In the genomic region with DNA sequence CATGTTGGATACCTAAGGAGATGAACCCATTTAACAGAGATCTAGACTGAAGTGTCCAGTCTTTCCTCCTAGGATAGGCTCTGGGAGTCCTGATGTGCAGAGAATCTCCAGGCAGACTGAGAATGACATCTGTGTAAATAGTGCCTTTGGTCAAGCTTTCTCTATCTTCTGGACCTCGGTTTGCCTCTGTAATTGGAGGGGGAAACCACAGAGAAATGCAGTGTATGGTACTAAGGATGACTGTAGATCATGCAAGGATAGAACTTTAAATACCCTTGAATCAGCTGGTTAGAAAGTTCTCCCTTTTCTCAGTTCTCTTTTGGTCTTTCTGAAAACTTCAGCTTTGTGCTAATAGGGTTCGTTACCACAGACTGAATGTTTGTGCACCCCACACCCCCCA, we compare ENCODE assay signal across 31 cellular contexts.
"Had no signal": no experiment of that assay in that cellular context is flagged by ENCODE, and none has a peak within 500 bp of the region (broad histone marks: within the 10 kb centered on the region; RNA-seq: fewer than 3 reads in every experiment).

No MANE protein-coding gene starts in this region.

- H3K4me2 ChIP-seq: PC-9 had no signal

- H3K4me1 ChIP-seq: SJCRH30 had no signal

- H3K27ac ChIP-seq: PC-9, RWPE1, SJCRH30 had no signal

- ATAC-seq: K562, Panc1, Right ventricle myocardium inferior, SK-N-SH treated with all-trans-retinoic acid at 6 μM for 48 hours, T-cell had no signal

- H3K4me3 ChIP-seq: K562, PC-9, SJCRH30 had no signal

- H3K9me3 ChIP-seq: SJCRH30 had no signal

- H3K27me3 ChIP-seq: SJCRH30 had no signal

- DNase-seq: Karpas-422, KG1, MM.1S, MV-4-11, NCI-H1092, NCI-H1105, NCI-H1417 treated with DMSO at 0.1 percent for 48 hours, NCI-H1436 treated with DMSO at 0.1 percent for 48 hours, NCI-H1694 treated with DMSO at 0.1 percent for 48 hours, NCI-H187 treated with DMSO at 0.1 percent for 48 hours, NCI-H2029, NCI-H2081, NCI-H2171 treated with DMSO at 0.1 percent for 48 hours, NCI-H2227 treated with DMSO at 0.1 percent for 48 hours, NCI-H446 treated with DMSO at 0.1 percent for 48 hours, NCI-H510A, NCI-H524, NCI-H526, NCI-H69, NCI-H748 treated with DMSO at 0.1 percent for 48 hours, NCI-H82, PC-9, SHP77, SIG-M5, SJCRH30, T-cell had no signal

- H2AFZ ChIP-seq: PC-9 had no signal

- H3K36me3 ChIP-seq: SJCRH30 had no signal
